ENCODE assay signal across 9 cellular contexts in genomic region chr2:1162768-1163584, GRCh38.
A peak's percentile ranks its signal among the peaks of the same experiment; 100 is the strongest.
DNase-seq lines count a peak whose midpoint lies in the region; ATAC-seq, FAIRE-seq and TF ChIP-seq lines count a peak whose summit lies in the region.
"Had no signal": no experiment of that assay in that cellular context is flagged by ENCODE, and none has a peak within 500 bp of the region (broad histone marks: within the 10 kb centered on the region; RNA-seq: fewer than 3 reads in every experiment).

No MANE protein-coding gene starts in this region.

- intact Hi-C loops in dorsolateral prefrontal cortex (cut with DNase I), result no loop called here

- DNase-seq in Daoy (ENCODE audit: low read depth), result peak; percentile 79
- peak; percentile 10 to 59 for DNase-seq in SJSA1 (ENCODE audit: low read depth in 1 of 2, low spot score in 2 of 2)
- no peak for DNase-seq in astrocyte (ENCODE audit: low read depth)
- peak; percentile 36 for DNase-seq in renal cortical epithelial cell (ENCODE audit: low read depth)
- no peak for DNase-seq in hepatic stellate cell (ENCODE audit: low spot score)
- no peak for DNase-seq in HCEC 1CT
- DNase-seq in dorsolateral prefrontal cortex, result no peak

- no peaks in the 10 kb centered on the region for H3K27me3 Mint-ChIP-seq in astrocyte (ENCODE audit: low read depth, unreplicated experiment)

- ATAC-seq in GM19463 (IDR thresholded peaks at IDR 0.05; ENCODE audit: unreplicated experiment), result no peak

- H3K27ac Mint-ChIP-seq in astrocyte (ENCODE audit: unreplicated experiment), result peak overlapping the region; percentile 87

- H3K4me2 ChIP-seq in astrocyte (ENCODE audit: low read length), result no peak overlapping the region

- H3K9me3 Mint-ChIP-seq in astrocyte (ENCODE audit: unreplicated experiment), result peaks cover 17% of the 10 kb centered on the region

- no peaks in the 10 kb centered on the region for H3K79me2 ChIP-seq in astrocyte (ENCODE audit: insufficient read depth, low read length)

- H3K4me1 Mint-ChIP-seq in astrocyte (ENCODE audit: low read depth, unreplicated experiment), result peaks cover 5% of the 10 kb centered on the region

- no peak for FAIRE-seq in astrocyte (lab: Jason Lieb, UNC)
- FAIRE-seq: endometrium had no signal

- no peaks in the 10 kb centered on the region for H3K9me3 ChIP-seq in SJSA1 (replicated peaks)
- peaks cover 13% of the 10 kb centered on the region for H3K9me3 ChIP-seq in astrocyte (ENCODE audit: insufficient read depth, low read depth, low read length)

- no peak overlapping the region for H2AFZ ChIP-seq in astrocyte (ENCODE audit: low read depth, low read length)

- no peak for TF ChIP-seq CTCF in astrocyte (IDR thresholded peaks at IDR 0.05; ENCODE audit: insufficient read depth, low read depth, low read length)
- TF ChIP-seq CTCF in dorsolateral prefrontal cortex (IDR thresholded peaks at IDR 0.05 in 54 of 56, conservative IDR thresholded peaks at IDR 0.05 in 2 of 56; ENCODE audit: low read depth in 1 of 56, partially characterized antibody in 56 of 56), result no peak

- H3K4me1 ChIP-seq in SJSA1 (replicated peaks) (peaks cover 4% of the 10 kb centered on the region; the same call in 1 of the 2 replicates), astrocyte (ENCODE audit: insufficient read depth, low read length) (no peaks in the 10 kb centered on the region)

- no peaks in the 10 kb centered on the region for H4K20me1 ChIP-seq in astrocyte (ENCODE audit: insufficient read depth, low read length)

- H3K4me3 ChIP-seq in SJSA1 (no peak overlapping the region), astrocyte (ENCODE audit: insufficient read depth, low read depth, low read length) (no peak overlapping the region), dorsolateral prefrontal cortex (no peak overlapping the region)

- no peaks in the 10 kb centered on the region for H3K27me3 ChIP-seq in SJSA1 (replicated peaks)
- H3K27me3 ChIP-seq in astrocyte (ENCODE audit: insufficient read depth, low read length), result no peaks in the 10 kb centered on the region
- H3K27me3 ChIP-seq in dorsolateral prefrontal cortex, result no peaks in the 10 kb centered on the region

- no peaks in the 10 kb centered on the region; the same call in 1 of the 2 replicates for H3K36me3 ChIP-seq in SJSA1
- no peaks in the 10 kb centered on the region for H3K36me3 ChIP-seq in astrocyte (ENCODE audit: insufficient read depth, low read length)

- no peak overlapping the region for H3K4me3 Mint-ChIP-seq in astrocyte (ENCODE audit: unreplicated experiment)

- H3K9ac ChIP-seq in astrocyte (ENCODE audit: low read length), result no peak overlapping the region

- peaks cover 6% of the 10 kb centered on the region for H3K36me3 Mint-ChIP-seq in astrocyte (ENCODE audit: low read depth, unreplicated experiment)

- no peak overlapping the region for H3K27ac ChIP-seq in SJSA1
- H3K27ac ChIP-seq in astrocyte (ENCODE audit: low read depth, low read length), result no peak overlapping the region
- H3K27ac ChIP-seq in dorsolateral prefrontal cortex, result no peak overlapping the region

Comparison
In these comparisons a context has a peak if more than half of its experiments do, and no peak if none do; other contexts are left out.
1. DNase-seq: peak in Daoy (single experiment), SJSA1 (2 of 2) and renal cortical epithelial cell (single experiment); none in astrocyte (single experiment), hepatic stellate cell (single experiment), HCEC 1CT (single experiment) and dorsolateral prefrontal cortex (0 of 10).